Comparison of ENCODE assay signal across 25 cellular contexts in the genomic region with DNA sequence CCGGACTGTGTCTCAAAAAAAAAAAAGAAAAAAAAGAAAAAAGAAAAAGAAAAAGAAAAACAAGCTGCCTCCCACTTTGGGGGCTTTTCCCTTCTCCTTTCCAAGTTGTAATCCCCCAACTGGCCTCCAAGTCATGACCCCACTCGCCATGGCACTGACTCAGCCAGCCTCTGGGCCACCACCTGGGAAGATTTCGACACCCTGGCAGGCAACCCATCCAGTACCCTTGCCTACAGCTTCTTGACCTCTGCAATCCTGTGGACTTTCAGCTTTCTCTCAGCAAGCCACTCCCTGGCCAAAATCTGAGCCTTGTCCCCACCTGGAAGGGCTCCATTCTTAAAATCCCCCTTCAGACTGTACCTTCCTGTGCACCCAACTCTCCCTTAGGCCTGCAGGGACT. TPM values are rescaled to one million over a fixed set of nuclear protein-coding genes. Genes with fewer than 3 reads are reported as not detected.
DNase-seq lines count a peak whose midpoint lies in the region; ATAC-seq, FAIRE-seq and TF ChIP-seq lines count a peak whose summit lies in the region.
"Had no signal": no experiment of that assay in that cellular context is flagged by ENCODE, and none has a peak within 500 bp of the region (broad histone marks: within the 10 kb centered on the region; RNA-seq: fewer than 3 reads in every experiment).

No MANE protein-coding gene starts in this region.

- no peak for ATAC-seq in central memory CD8-positive, alpha-beta T cell (replicated peaks; ENCODE audit: extremely low read depth, poor library complexity, severe bottlenecking)
- ATAC-seq in HG02763 (IDR thresholded peaks at IDR 0.05; ENCODE audit: unreplicated experiment) = no peak
- ATAC-seq: activated CD4-positive, CD25-positive, alpha-beta regulatory T cell treated with anti-CD3 and anti-CD28 coated beads, Interleukin-2, amount 50 U/mL, for 24 hours; activated T-cell treated with anti-CD3 and anti-CD28 coated beads, Interleukin-2, amount 50 U/mL, for 72 hours; GM23338; left cardiac atrium; natural killer cell; stimulated activated naive B cell treated with anti-CD40 and anti-IgM and Interleukin-4, amounts not matched to agents 10 μg/mL and 1 μg/mL and 100 μg/mL, for 72 hours had no signal

- H3K4me3 Mint-ChIP-seq in central memory CD8-positive, alpha-beta T cell = no peak overlapping the region
- H3K4me3 Mint-ChIP-seq: activated T-cell treated with anti-CD3 and anti-CD28 coated beads, Interleukin-2, amount 50 U/mL, for 72 hours; CD4-positive, alpha-beta memory T cell; GM23338; natural killer cell; stimulated activated naive B cell treated with anti-CD40 and anti-IgM and Interleukin-4, amounts not matched to agents 10 μg/mL and 1 μg/mL and 100 μg/mL, for 72 hours had no signal

- H3K36me3 ChIP-seq in MG63 = no peaks in the 10 kb centered on the region
- no peaks in the 10 kb centered on the region for H3K36me3 ChIP-seq in osteoblast (ENCODE audit: insufficient read depth, low read length)
- H3K36me3 ChIP-seq: ascending aorta, esophagus muscularis mucosa had no signal

- DNase-seq in ELR (ENCODE audit: low read depth) = peak; percentile 23
- DNase-seq in MG63 = peak; percentile 64
- DNase-seq in central memory CD8-positive, alpha-beta T cell (ENCODE audit: low spot score in 2 of 2) = no peak
- peak; percentile 41 for DNase-seq in osteoblast (ENCODE audit: insufficient read length, low spot score, missing footprints)
- no peak for DNase-seq in frontal cortex (ENCODE audit: low spot score in 2 of 2)
- DNase-seq in DMS 273 treated with DMSO at 0.1 percent for 48 hours (lab: John Stamatoyannopoulos, UW) = no peak
- DNase-seq: activated naive CD4-positive, alpha-beta T cell treated with anti-CD3 and anti-CD28 coated beads, Interleukin-2, amount 50 U/mL, for 16 hours; activated T-cell treated with anti-CD3 and anti-CD28 coated beads, Interleukin-2, amount 50 U/mL, for 72 hours; CD4-positive, alpha-beta memory T cell; cerebellar nuclear complex; effector CD8-positive, alpha-beta T cell; KBM-7; left cardiac atrium; mesendoderm; natural killer cell; NCI-H1417; NCI-H748 treated with DMSO at 0.1 percent for 48 hours; stimulated activated CD4-positive, alpha-beta T cell treated with anti-CD3 and anti-CD28 coated beads, Interleukin-1b, Interleukin-23, amount 100 ng/mL, for 48 hours; stimulated activated naive B cell treated with anti-CD40 and anti-IgM and Interleukin-4, amounts not matched to agents 10 μg/mL and 1 μg/mL and 100 μg/mL, for 72 hours had no signal

- no peak overlapping the region for H3K4me2 ChIP-seq in osteoblast (ENCODE audit: insufficient read depth, low read length)
- H3K4me2 ChIP-seq: GM23338 had no signal

- peak overlapping the region; percentile 8 for H3K27ac Mint-ChIP-seq in central memory CD8-positive, alpha-beta T cell (ENCODE audit: low read depth)
- H3K27ac Mint-ChIP-seq: GM23338; stimulated activated naive B cell treated with anti-CD40 and anti-IgM and Interleukin-4, amounts not matched to agents 10 μg/mL and 1 μg/mL and 100 μg/mL, for 72 hours had no signal

- H3K27me3 Mint-ChIP-seq in central memory CD8-positive, alpha-beta T cell = no peaks in the 10 kb centered on the region
- H3K27me3 Mint-ChIP-seq: CD4-positive, alpha-beta memory T cell had no signal

- H3K36me3 Mint-ChIP-seq in central memory CD8-positive, alpha-beta T cell (ENCODE audit: insufficient read depth) = peaks cover 3% of the 10 kb centered on the region
- H3K36me3 Mint-ChIP-seq: CD4-positive, alpha-beta memory T cell; natural killer cell; stimulated activated naive B cell treated with anti-CD40 and anti-IgM and Interleukin-4, amounts not matched to agents 10 μg/mL and 1 μg/mL and 100 μg/mL, for 72 hours had no signal

- H3K4me1 ChIP-seq in osteoblast (ENCODE audit: insufficient read depth, low read length) = peaks cover 4% of the 10 kb centered on the region
- H3K4me1 ChIP-seq: ascending aorta had no signal

- H3K27ac ChIP-seq in osteoblast (ENCODE audit: low read depth, low read length) = no peak overlapping the region
- H3K27ac ChIP-seq: ascending aorta, esophagus muscularis mucosa, parathyroid adenoma had no signal

- no peaks in the 10 kb centered on the region for H4K20me1 ChIP-seq in osteoblast (ENCODE audit: insufficient read depth, low read length)

- no peaks in the 10 kb centered on the region for H3K9me3 Mint-ChIP-seq in central memory CD8-positive, alpha-beta T cell
- H3K9me3 Mint-ChIP-seq: activated T-cell treated with anti-CD3 and anti-CD28 coated beads, Interleukin-2, amount 50 U/mL, for 72 hours; CD4-positive, alpha-beta memory T cell; GM23338; natural killer cell; stimulated activated naive B cell treated with anti-CD40 and anti-IgM and Interleukin-4, amounts not matched to agents 10 μg/mL and 1 μg/mL and 100 μg/mL, for 72 hours had no signal

- H3K9me3 ChIP-seq in MG63 (no peaks in the 10 kb centered on the region), osteoblast (ENCODE audit: low read depth, low read length) (no peaks in the 10 kb centered on the region)
- H3K9me3 ChIP-seq: ascending aorta, esophagus muscularis mucosa had no signal

- no peak overlapping the region for H2AFZ ChIP-seq in osteoblast (ENCODE audit: low read length)
- H2AFZ ChIP-seq: GM23338, parathyroid adenoma had no signal

- FAIRE-seq in frontal cortex (lab: Jason Lieb, UNC) = no peak

- no peaks in the 10 kb centered on the region for H3K27me3 ChIP-seq in MG63
- H3K27me3 ChIP-seq in osteoblast (ENCODE audit: insufficient read depth, low read length) = no peaks in the 10 kb centered on the region
- H3K27me3 ChIP-seq: ascending aorta, esophagus muscularis mucosa had no signal

- H3K4me3 ChIP-seq in MG63 (no peak overlapping the region), osteoblast (ENCODE audit: insufficient read depth, low read length) (no peak overlapping the region)
- H3K4me3 ChIP-seq: ascending aorta, esophagus muscularis mucosa, GM23338 had no signal

- H3K4me1 Mint-ChIP-seq in central memory CD8-positive, alpha-beta T cell = peaks cover 30% of the 10 kb centered on the region

- TF ChIP-seq CTCF in osteoblast (IDR thresholded peaks at IDR 0.05; ENCODE audit: extremely low read depth, low read depth, low read length) = no peak

- H3K79me2 ChIP-seq in osteoblast (ENCODE audit: insufficient read depth, low read length) = no peaks in the 10 kb centered on the region
- H3K79me2 ChIP-seq: parathyroid adenoma had no signal

RNA-seq across cellular contexts. Expression of a gene that starts 22.3 kb away (rescaled TPM):
- total RNA-seq in MG63 (2014; rRNA removed; shearing (Covaris generic); ENCODE audit: low replicate concordance) = 32.7 and 46.9 TPM in 2 replicates
- total RNA-seq in osteoblast (64.5 and 86.9 TPM in 2 replicates), frontal cortex (20.0 TPM)

Comparison
In these comparisons a context has a peak if more than half of its experiments do, and no peak if none do; other contexts are left out.
1. DNase-seq: peak in ELR (single experiment), MG63 (single experiment) and osteoblast (single experiment); none in central memory CD8-positive, alpha-beta T cell (0 of 2), frontal cortex (0 of 2) and DMS 273 treated with DMSO at 0.1 percent for 48 hours (single experiment).